In the genomic region with DNA sequence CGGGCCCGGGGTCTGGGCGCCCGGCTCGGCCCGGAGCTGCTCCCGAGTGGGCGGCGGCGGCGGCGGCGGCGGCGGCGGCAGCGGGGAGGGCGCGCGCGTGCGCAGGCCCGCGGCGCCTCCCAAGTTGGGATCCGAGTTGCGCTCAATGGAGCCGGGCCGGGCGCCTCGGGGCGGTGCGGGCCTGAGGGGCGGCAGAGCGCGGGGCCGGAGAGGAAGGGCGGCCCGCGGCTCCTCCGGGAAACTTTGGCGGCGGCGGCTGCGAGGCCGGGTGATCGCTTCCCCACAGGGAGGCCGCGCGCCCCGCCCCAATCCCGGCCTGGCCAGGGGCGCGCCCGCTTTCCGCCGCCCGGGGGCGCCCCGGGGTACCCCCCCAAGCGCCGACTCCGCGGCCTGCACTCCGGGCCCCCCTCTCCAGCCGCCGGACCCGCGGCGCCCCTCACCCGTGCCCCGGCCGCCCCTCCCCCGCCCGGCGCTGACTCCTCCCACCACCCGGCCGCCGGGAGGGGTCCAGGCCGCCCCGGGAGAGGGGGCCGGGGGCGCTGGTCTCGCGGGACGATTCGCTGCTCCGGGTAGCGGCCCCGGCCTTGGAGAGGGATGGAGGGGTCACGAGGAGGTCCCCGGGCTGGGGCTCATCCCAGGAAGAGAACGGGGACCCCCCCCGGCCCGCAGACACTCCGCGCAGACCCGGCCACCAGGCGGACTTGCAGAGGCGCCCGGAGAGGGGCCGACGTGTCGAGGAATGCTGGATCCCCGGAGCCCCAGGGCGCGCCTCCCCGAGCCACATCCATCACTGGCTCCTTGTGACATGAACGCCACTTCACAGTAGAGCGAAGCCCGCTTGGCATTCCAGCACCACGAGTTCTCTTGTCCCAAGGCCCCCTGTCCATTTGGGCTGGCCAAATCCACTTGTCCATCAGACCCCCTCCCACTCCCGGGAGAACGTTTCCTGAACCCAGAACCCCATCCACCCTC, we compare ENCODE assay signal across 8 cellular contexts. TPM values are rescaled to one million over a fixed set of nuclear protein-coding genes. Genes with fewer than 3 reads are reported as not detected.
DNase-seq lines count a peak whose midpoint lies in the region; ATAC-seq lines count a peak whose summit lies in the region.

A gene with protein sequence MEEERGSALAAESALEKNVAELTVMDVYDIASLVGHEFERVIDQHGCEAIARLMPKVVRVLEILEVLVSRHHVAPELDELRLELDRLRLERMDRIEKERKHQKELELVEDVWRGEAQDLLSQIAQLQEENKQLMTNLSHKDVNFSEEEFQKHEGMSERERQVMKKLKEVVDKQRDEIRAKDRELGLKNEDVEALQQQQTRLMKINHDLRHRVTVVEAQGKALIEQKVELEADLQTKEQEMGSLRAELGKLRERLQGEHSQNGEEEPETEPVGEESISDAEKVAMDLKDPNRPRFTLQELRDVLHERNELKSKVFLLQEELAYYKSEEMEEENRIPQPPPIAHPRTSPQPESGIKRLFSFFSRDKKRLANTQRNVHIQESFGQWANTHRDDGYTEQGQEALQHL (minus strand): TSS at position 48 of the 972 bp plus-strand sequence. CDS start 237 bp downstream, outside the sequence.

- peak within 1 kb of the TSS; percentile 80 for H3K4me3 Mint-ChIP-seq in activated T-cell treated with anti-CD3 and anti-CD28 coated beads, Interleukin-2, amount 50 U/mL, for 24 hours
- peak within 1 kb of the TSS; percentile 77 to 80 for H3K4me3 Mint-ChIP-seq in stimulated activated naive B cell treated with anti-CD40 and anti-IgM and Interleukin-4, amounts not matched to agents 10 μg/mL and 1 μg/mL and 100 μg/mL, for 72 hours

- peaks cover 5% of the 10 kb centered on the region for H3K27me3 Mint-ChIP-seq in activated T-cell treated with anti-CD3 and anti-CD28 coated beads, Interleukin-2, amount 50 U/mL, for 24 hours
- H3K27me3 Mint-ChIP-seq in stimulated activated naive B cell treated with anti-CD40 and anti-IgM and Interleukin-4, amounts not matched to agents 10 μg/mL and 1 μg/mL and 100 μg/mL, for 72 hours, result peaks cover 14 to 15% of the 10 kb centered on the region in 2 donors

- H3K4me1 Mint-ChIP-seq in activated T-cell treated with anti-CD3 and anti-CD28 coated beads, Interleukin-2, amount 50 U/mL, for 24 hours (ENCODE audit: low read depth), result peaks cover 26% of the 10 kb centered on the region
- peaks cover 16 to 23% of the 10 kb centered on the region in 2 donors for H3K4me1 Mint-ChIP-seq in stimulated activated naive B cell treated with anti-CD40 and anti-IgM and Interleukin-4, amounts not matched to agents 10 μg/mL and 1 μg/mL and 100 μg/mL, for 72 hours

- DNase-seq in COLO829 (ENCODE audit: low spot score), result peak; percentile 13
- DNase-seq in H4 (ENCODE audit: low spot score), result no peak
- DNase-seq in NCI-H526 treated with DMSO at 0.1 percent for 48 hours (lab: John Stamatoyannopoulos, UW), result peak; percentile 31
- DNase-seq in activated T-cell treated with anti-CD3 and anti-CD28 coated beads, Interleukin-2, amount 50 U/mL, for 24 hours, result peak; percentile 79
- DNase-seq in mucosa of gallbladder (ENCODE audit: low spot score), result peak; percentile 15
- DNase-seq in stimulated activated naive B cell treated with anti-CD40 and anti-IgM and Interleukin-4, amounts not matched to agents 10 μg/mL and 1 μg/mL and 100 μg/mL, for 72 hours, result peak; percentile 31

- H3K9me3 Mint-ChIP-seq in activated T-cell treated with anti-CD3 and anti-CD28 coated beads, Interleukin-2, amount 50 U/mL, for 24 hours, result no peaks in the 10 kb centered on the region
- no peaks in the 10 kb centered on the region for H3K9me3 Mint-ChIP-seq in stimulated activated naive B cell treated with anti-CD40 and anti-IgM and Interleukin-4, amounts not matched to agents 10 μg/mL and 1 μg/mL and 100 μg/mL, for 72 hours

- peak within 1 kb of the TSS; percentile 85 for H3K27ac Mint-ChIP-seq in activated T-cell treated with anti-CD3 and anti-CD28 coated beads, Interleukin-2, amount 50 U/mL, for 24 hours
- H3K27ac Mint-ChIP-seq in stimulated activated naive B cell treated with anti-CD40 and anti-IgM and Interleukin-4, amounts not matched to agents 10 μg/mL and 1 μg/mL and 100 μg/mL, for 72 hours, result peak within 1 kb of the TSS; percentile 80

- ATAC-seq in esophagus mucosa (peak; percentile 56), HG02623 (IDR thresholded peaks at IDR 0.05; ENCODE audit: unreplicated experiment) (no peak)
- ATAC-seq in stimulated activated naive B cell treated with anti-CD40 and anti-IgM and Interleukin-4, amounts not matched to agents 10 μg/mL and 1 μg/mL and 100 μg/mL, for 72 hours (replicated peaks), result peak; percentile 56 to 68

- H3K36me3 Mint-ChIP-seq in activated T-cell treated with anti-CD3 and anti-CD28 coated beads, Interleukin-2, amount 50 U/mL, for 24 hours (ENCODE audit: low read depth), result no peaks in the 10 kb centered on the region
- no peaks in the 10 kb centered on the region for H3K36me3 Mint-ChIP-seq in stimulated activated naive B cell treated with anti-CD40 and anti-IgM and Interleukin-4, amounts not matched to agents 10 μg/mL and 1 μg/mL and 100 μg/mL, for 72 hours

RNA-seq across cellular contexts. Expression of the gene that starts here (rescaled TPM):
- total RNA-seq in H4 (2014; rRNA removed; shearing (Covaris generic)), result 5.0 and 10.8 TPM in 2 replicates
- total RNA-seq in esophagus mucosa, result 6.1 TPM
- total RNA-seq in mucosa of gallbladder, result 13.4 TPM
